In the genomic region with DNA sequence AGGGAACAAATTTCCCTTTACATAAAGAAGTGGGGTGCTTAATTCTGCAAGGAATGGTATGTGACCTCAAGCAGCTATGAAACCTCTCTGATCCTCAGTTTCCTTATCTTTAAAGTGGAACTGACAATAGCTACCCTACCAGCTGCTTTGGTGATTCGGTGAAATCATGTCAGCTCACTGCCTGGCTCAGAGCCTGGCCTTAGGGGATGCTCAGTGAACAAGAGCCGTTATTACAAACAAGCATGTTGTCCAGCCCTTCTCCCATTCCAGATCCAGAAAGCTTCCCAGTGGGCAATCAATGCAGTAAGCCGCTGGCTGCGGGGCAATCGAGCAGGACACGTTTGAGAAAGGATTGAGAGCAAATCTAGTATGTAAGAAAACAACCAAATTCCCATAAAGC, we compare ENCODE assay signal across 27 cellular contexts.
DNase-seq lines count a peak whose midpoint lies in the region; ATAC-seq and TF ChIP-seq lines count a peak whose summit lies in the region.
"Had no signal": no experiment of that assay in that cellular context is flagged by ENCODE, and none has a peak within 500 bp of the region (broad histone marks: within the 10 kb centered on the region; RNA-seq: fewer than 3 reads in every experiment).

No MANE protein-coding gene starts in this region.

- peak overlapping the region; percentile 53 for H3K9ac ChIP-seq in adipocyte (ENCODE audit: low read length)
- H3K9ac ChIP-seq: BLaER1 treated with 17β-estradiol and CSF1 and Interleukin-3, amounts not matched to agents 10 nM and 100 nM; GM23248; parathyroid adenoma had no signal

- H3K27me3 ChIP-seq in adipocyte (replicated peaks; ENCODE audit: control insufficient read depth, insufficient read depth, low read length) (no peaks in the 10 kb centered on the region), gastroesophageal sphincter (no peaks in the 10 kb centered on the region), vagina (no peaks in the 10 kb centered on the region)
- H3K27me3 ChIP-seq: BLaER1 treated with 17β-estradiol and CSF1 and Interleukin-3, amounts not matched to agents 10 nM and 100 nM; upper lobe of right lung had no signal

- no peak for DNase-seq in adipocyte (ENCODE audit: low read depth)
- DNase-seq in midbrain (lab: John Stamatoyannopoulos, UW): peak; percentile 32
- DNase-seq in NCI-H510A treated with DMSO at 0.1 percent for 48 hours (lab: John Stamatoyannopoulos, UW): no peak
- DNase-seq in vagina (ENCODE audit: extremely low spot score in 2 of 2): no peak
- no peak for DNase-seq in RKO (ENCODE audit: low spot score)
- DNase-seq: activated CD4-positive, alpha-beta T cell treated with anti-CD3 and anti-CD28 coated beads for 4 hours; activated effector memory CD4-positive, alpha-beta T cell treated with Interleukin-2 at 50 U/mL for 16 hours; central memory CD4-positive, alpha-beta T cell; dermis blood vessel endothelial cell; DMS153; Karpas-422; left colon; mesenchymal stem cell; NCI-H1436; NCI-H226; NCI-H748 treated with DMSO at 0.1 percent for 48 hours; RPMI8226; stimulated activated CD4-positive, alpha-beta T cell treated with anti-CD3 and anti-CD28 coated beads, Interleukin-4, amount 100 ng/mL, for 24 hours; upper lobe of right lung; WERI-Rb-1 had no signal

- ATAC-seq in gastroesophageal sphincter (peak; percentile 13), HG02973 (IDR thresholded peaks at IDR 0.05; ENCODE audit: unreplicated experiment) (no peak)
- ATAC-seq: esophagus mucosa, left colon had no signal

- H3K36me3 ChIP-seq in adipocyte (ENCODE audit: control insufficient read depth, insufficient read depth, low read length, severe bottlenecking): no peaks in the 10 kb centered on the region
- no peaks in the 10 kb centered on the region for H3K36me3 ChIP-seq in gastroesophageal sphincter
- no peaks in the 10 kb centered on the region for H3K36me3 ChIP-seq in vagina
- H3K36me3 ChIP-seq: BLaER1 treated with 17β-estradiol and CSF1 and Interleukin-3, amounts not matched to agents 10 nM and 100 nM; upper lobe of right lung; WERI-Rb-1 had no signal

- TF ChIP-seq CTCF in gastroesophageal sphincter (IDR thresholded peaks at IDR 0.05) (no peak), vagina (IDR thresholded peaks at IDR 0.05) (no peak)

- TF ChIP-seq EP300 in gastroesophageal sphincter (IDR thresholded peaks at IDR 0.05): no peak

- H3K4me1 ChIP-seq in adipocyte (ENCODE audit: control insufficient read depth, insufficient read depth, low read length) (peaks cover 47% of the 10 kb centered on the region), gastroesophageal sphincter (peaks cover 0 to 15% (median 0%) of the 10 kb centered on the region in 3 donors), vagina (no peaks in the 10 kb centered on the region)
- H3K4me1 ChIP-seq: parathyroid adenoma, upper lobe of right lung had no signal

- H3K4me3 ChIP-seq in adipocyte (ENCODE audit: low read length) (peak overlapping the region; percentile 43), gastroesophageal sphincter (no peak overlapping the region), vagina (no peak overlapping the region)
- H3K4me3 ChIP-seq: BLaER1 treated with 17β-estradiol and CSF1 and Interleukin-3, amounts not matched to agents 10 nM and 100 nM; GM23248; upper lobe of right lung had no signal

- no peak overlapping the region for H3K27ac ChIP-seq in gastroesophageal sphincter
- peak overlapping the region; percentile 65 for H3K27ac ChIP-seq in temporal lobe (ENCODE audit: low read depth, low read length)
- H3K27ac ChIP-seq in vagina: no peak overlapping the region
- H3K27ac ChIP-seq: BLaER1 treated with 17β-estradiol and CSF1 and Interleukin-3, amounts not matched to agents 10 nM and 100 nM; GM23248; parathyroid adenoma; upper lobe of right lung; WERI-Rb-1 had no signal

- no CpG with 5 or more reads among the region's 6 CpGs for WGBS in gastroesophageal sphincter (ENCODE audit: low coverage in 1 of 2), 2 donors

- TF ChIP-seq POLR2A in gastroesophageal sphincter (IDR thresholded peaks at IDR 0.05) (no peak), vagina (IDR thresholded peaks at IDR 0.05) (no peak)

- intact Hi-C loops in vagina (cut with DNase I): no loop called here

- H3K9me3 ChIP-seq in adipocyte (ENCODE audit: control insufficient read depth, low read length) (no peaks in the 10 kb centered on the region), gastroesophageal sphincter (no peaks in the 10 kb centered on the region), vagina (no peaks in the 10 kb centered on the region)
- H3K9me3 ChIP-seq: upper lobe of right lung had no signal
